2 cellular contexts compared by ENCODE assay signal in genomic region chr2:85435986-85436835, GRCh38.
TF ChIP-seq lines count a peak whose summit lies in the region.

No MANE protein-coding gene starts in this region.

TF ChIP-seq in HCT116, 20 proteins besides CTCF, POLR2A, EP300 and RAD21:
- no peak for TF ChIP-seq SP1 (IDR thresholded peaks at IDR 0.05; ENCODE audit: low read depth)
- no peak for TF ChIP-seq ZNF274 (IDR thresholded peaks at IDR 0.05; ENCODE audit: low read depth, low read length)
- TF ChIP-seq EZH2phosphoT487 (IDR thresholded peaks at IDR 0.05; ENCODE audit: borderline replicate concordance): no peak
- no peak for TF ChIP-seq REST (IDR thresholded peaks at IDR 0.05; ENCODE audit: low read depth)
- no peak for TF ChIP-seq TCF7L2 (IDR thresholded peaks at IDR 0.05; ENCODE audit: borderline replicate concordance, extremely low read depth, insufficient read depth, insufficient read length)
- TF ChIP-seq EGR1 (IDR thresholded peaks at IDR 0.05; ENCODE audit: low read depth): no peak
- no peak for TF ChIP-seq EZH2 (IDR thresholded peaks at IDR 0.05)
- TF ChIP-seq ELF1 (IDR thresholded peaks at IDR 0.05; ENCODE audit: borderline replicate concordance, low read depth): no peak
- TF ChIP-seq ZFX (IDR thresholded peaks at IDR 0.05): no peak
- TF ChIP-seq FOSL1 (IDR thresholded peaks at IDR 0.05; ENCODE audit: low read depth): no peak
- TF ChIP-seq SRF (IDR thresholded peaks at IDR 0.05; ENCODE audit: low read depth): no peak
- no peak for TF ChIP-seq JUND (IDR thresholded peaks at IDR 0.05)
- no peak for TF ChIP-seq YY1 (IDR thresholded peaks at IDR 0.05; ENCODE audit: extremely low read depth, insufficient replicate concordance, low read depth, low read length)
- TF ChIP-seq MAX (IDR thresholded peaks at IDR 0.05): no peak
- TF ChIP-seq ZBTB33 (IDR thresholded peaks at IDR 0.05; ENCODE audit: extremely low read depth, insufficient replicate concordance, low read length): no peak
- TF ChIP-seq POLR2AphosphoS5 (IDR thresholded peaks at IDR 0.05; ENCODE audit: low read depth, low read length): no peak
- no peak for TF ChIP-seq CEBPB (IDR thresholded peaks at IDR 0.05; ENCODE audit: low read depth)
- TF ChIP-seq CBX3 (IDR thresholded peaks at IDR 0.05; ENCODE audit: low read depth): no peak

TF ChIP-seq in K562, 482 proteins besides CTCF, POLR2A, EP300 and RAD21 (continues in another document):
- TF ChIP-seq YY1 (IDR thresholded peaks at IDR 0.05; ENCODE audit: borderline replicate concordance in 1 of 3, control insufficient read depth in 1 of 3, extremely low read depth in 1 of 3, insufficient read depth in 3 of 3, insufficient read length in 1 of 3, insufficient replicate concordance in 2 of 3, low read depth in 1 of 3, low read length in 2 of 3) (peak in 1 of 3 experiments; percentile 36), CAMTA2 (CRISPR knock-in tag; conservative IDR thresholded peaks at IDR 0.05) (no peak), SUPT5H (IDR thresholded peaks at IDR 0.05) (no peak), ARID1B (IDR thresholded peaks at IDR 0.05) (no peak), GTF2F1 (IDR thresholded peaks at IDR 0.05; ENCODE audit: low read depth, low read length) (no peak), ESRRA (IDR thresholded peaks at IDR 0.05; ENCODE audit: borderline replicate concordance, low read depth) (no peak), TCF7 (IDR thresholded peaks at IDR 0.05; ENCODE audit: borderline replicate concordance) (no peak), ZNF384 (IDR thresholded peaks at IDR 0.05; ENCODE audit: low read depth, low read length) (no peak), ERF (CRISPR knock-in tag; IDR thresholded peaks at IDR 0.05) (no peak), TOE1 (IDR thresholded peaks at IDR 0.05; ENCODE audit: borderline replicate concordance) (no peak), TOE1 (CRISPR knock-in tag; IDR thresholded peaks at IDR 0.05; ENCODE audit: borderline replicate concordance, low read depth) (no peak), REST (CRISPR knock-in tag; IDR thresholded peaks at IDR 0.05; ENCODE audit: low read depth) (no peak), KLF13 (tag; IDR thresholded peaks at IDR 0.05; ENCODE audit: borderline replicate concordance, low read depth) (no peak), E2F5 (CRISPR knock-in tag; IDR thresholded peaks at IDR 0.05) (no peak), TAF15 (IDR thresholded peaks at IDR 0.05; ENCODE audit: low read depth, low read length) (no peak), SMARCC2 (IDR thresholded peaks at IDR 0.05; ENCODE audit: low read depth) (no peak), RFX5 (IDR thresholded peaks at IDR 0.05; ENCODE audit: low read depth, low read length) (no peak), ZBTB8A (IDR thresholded peaks at IDR 0.05; ENCODE audit: partially characterized antibody) (no peak), NR4A1 (CRISPR knock-in tag; IDR thresholded peaks at IDR 0.05) (no peak), NR4A1 (tag; IDR thresholded peaks at IDR 0.05) (no peak), NCOR1 (IDR thresholded peaks at IDR 0.05) (no peak), ZNF3 (CRISPR knock-in tag; IDR thresholded peaks at IDR 0.05) (no peak), ATF1 (CRISPR knock-in tag; IDR thresholded peaks at IDR 0.05) (no peak), ATF1 (tag; IDR thresholded peaks at IDR 0.05) (no peak), RAD51 (IDR thresholded peaks at IDR 0.05; ENCODE audit: borderline replicate concordance, low read depth) (no peak), RREB1 (CRISPR knock-in tag; IDR thresholded peaks at IDR 0.05) (no peak), SMAD1 (IDR thresholded peaks at IDR 0.05; ENCODE audit: low read depth, low read length, partially characterized antibody) (no peak), ZNF311 (CRISPR knock-in tag; IDR thresholded peaks at IDR 0.05) (0 out of 2 replicates have a peak, but pooled peaks have one; percentile 29), HMGN3 (IDR thresholded peaks at IDR 0.05; ENCODE audit: borderline replicate concordance, extremely low read depth, insufficient read length, low read depth, low read length) (no peak), THRA (IDR thresholded peaks at IDR 0.05) (no peak), NFE2L1 (tag; IDR thresholded peaks at IDR 0.05; ENCODE audit: borderline replicate concordance, low read depth) (no peak), U2AF2 (optimal IDR thresholded peaks at IDR 0.05; ENCODE audit: low read depth, low read length) (no peak)
- TF ChIP-seq, protein P1, sequence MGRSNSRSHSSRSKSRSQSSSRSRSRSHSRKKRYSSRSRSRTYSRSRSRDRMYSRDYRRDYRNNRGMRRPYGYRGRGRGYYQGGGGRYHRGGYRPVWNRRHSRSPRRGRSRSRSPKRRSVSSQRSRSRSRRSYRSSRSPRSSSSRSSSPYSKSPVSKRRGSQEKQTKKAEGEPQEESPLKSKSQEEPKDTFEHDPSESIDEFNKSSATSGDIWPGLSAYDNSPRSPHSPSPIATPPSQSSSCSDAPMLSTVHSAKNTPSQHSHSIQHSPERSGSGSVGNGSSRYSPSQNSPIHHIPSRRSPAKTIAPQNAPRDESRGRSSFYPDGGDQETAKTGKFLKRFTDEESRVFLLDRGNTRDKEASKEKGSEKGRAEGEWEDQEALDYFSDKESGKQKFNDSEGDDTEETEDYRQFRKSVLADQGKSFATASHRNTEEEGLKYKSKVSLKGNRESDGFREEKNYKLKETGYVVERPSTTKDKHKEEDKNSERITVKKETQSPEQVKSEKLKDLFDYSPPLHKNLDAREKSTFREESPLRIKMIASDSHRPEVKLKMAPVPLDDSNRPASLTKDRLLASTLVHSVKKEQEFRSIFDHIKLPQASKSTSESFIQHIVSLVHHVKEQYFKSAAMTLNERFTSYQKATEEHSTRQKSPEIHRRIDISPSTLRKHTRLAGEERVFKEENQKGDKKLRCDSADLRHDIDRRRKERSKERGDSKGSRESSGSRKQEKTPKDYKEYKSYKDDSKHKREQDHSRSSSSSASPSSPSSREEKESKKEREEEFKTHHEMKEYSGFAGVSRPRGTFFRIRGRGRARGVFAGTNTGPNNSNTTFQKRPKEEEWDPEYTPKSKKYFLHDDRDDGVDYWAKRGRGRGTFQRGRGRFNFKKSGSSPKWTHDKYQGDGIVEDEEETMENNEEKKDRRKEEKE (IDR thresholded peaks at IDR 0.05; ENCODE audit: borderline replicate concordance in 1 of 2, control insufficient read depth in 1 of 2, low read depth in 2 of 2, low read length in 1 of 2): no peak
- TF ChIP-seq, protein P2, sequence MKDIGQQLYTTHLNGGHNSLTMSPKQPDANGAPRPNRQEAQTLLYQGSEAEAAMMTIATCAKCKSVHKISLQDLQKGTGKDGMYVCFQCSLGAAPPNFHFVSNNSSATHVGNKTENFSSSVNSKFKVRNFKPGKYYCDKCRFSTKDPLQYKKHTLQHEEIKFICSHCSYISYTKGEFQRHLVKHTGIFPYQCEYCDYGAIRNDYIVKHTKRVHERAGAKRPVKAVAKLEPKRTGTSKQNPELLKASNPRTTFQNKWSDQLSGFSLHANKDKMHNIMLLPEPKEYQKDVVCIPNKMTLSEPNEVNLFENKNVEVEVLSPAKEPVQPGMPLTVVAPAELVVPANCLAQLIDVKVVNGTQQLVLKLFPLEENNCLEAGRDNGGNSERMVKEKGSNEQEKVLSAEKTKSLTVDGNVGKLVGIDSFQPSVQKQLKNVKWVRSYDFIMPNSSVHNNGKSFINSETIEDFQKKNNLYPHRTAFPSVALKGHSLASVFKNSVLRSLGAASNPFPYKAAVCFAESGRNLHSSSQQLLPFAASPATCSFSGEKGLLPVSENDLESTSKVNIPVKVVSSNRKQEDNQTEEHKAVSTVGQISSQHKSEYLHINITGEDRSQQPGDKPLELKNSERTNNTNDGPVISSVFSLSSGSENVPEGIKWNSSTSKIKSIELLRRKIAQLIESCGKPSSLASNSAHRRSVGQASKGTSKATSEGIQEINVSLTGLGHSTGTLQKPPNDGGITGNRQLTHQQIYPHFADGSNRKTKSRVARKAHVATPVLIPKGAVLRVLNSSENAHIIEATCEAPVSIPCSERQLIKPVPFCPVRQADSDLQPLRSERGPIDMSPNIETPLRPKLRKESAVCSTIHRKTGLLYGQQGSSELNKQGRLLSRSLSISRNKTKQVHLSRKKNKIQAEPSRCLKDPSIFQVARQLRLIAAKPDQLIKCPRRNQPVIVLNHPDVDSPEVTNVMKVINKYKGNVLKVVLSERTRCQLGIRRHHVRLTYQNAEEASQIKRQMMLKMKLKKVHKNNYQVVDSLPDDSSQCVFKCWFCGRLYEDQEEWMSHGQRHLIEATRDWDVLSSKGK (CRISPR knock-in tag; IDR thresholded peaks at IDR 0.05): no peak
- TF ChIP-seq, protein P3, sequence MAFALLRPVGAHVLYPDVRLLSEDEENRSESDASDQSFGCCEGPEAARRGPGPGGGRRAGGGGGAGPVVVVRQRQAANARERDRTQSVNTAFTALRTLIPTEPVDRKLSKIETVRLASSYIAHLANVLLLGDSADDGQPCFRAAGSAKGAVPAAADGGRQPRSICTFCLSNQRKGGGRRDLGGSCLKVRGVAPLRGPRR (CRISPR knock-in tag; IDR thresholded peaks at IDR 0.05): 0 out of 2 replicates have a peak, but pooled peaks have one; percentile 30
